Comparison of ENCODE assay signal across 20 cellular contexts in the genomic region with DNA sequence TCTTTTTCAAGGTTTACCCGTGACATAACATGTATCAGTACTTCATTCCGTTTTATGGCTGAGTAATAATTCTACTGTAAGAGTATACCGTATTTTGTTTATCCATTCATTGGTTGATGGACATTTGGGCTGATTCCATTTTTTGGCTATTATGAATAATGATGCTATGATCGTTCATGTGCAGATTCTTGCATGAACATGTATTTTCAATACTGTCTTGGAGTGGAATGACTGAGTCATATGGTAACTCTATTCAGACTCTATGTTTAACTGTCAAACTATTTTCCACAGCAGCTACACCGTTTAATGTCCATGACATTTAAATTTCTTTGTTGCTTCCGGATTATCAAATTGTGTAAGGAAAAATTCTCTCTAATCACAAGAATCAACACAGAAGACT. TPM values are rescaled to one million over a fixed set of nuclear protein-coding genes. Genes with fewer than 3 reads are reported as not detected.
DNase-seq lines count a peak whose midpoint lies in the region; ATAC-seq and TF ChIP-seq lines count a peak whose summit lies in the region.
"Had no signal": no experiment of that assay in that cellular context is flagged by ENCODE, and none has a peak within 500 bp of the region (broad histone marks: within the 10 kb centered on the region; RNA-seq: fewer than 3 reads in every experiment).

No MANE protein-coding gene starts in this region.

- H3F3A ChIP-seq in SK-N-SH (replicated peaks; ENCODE audit: insufficient read depth): peaks cover 10% of the 10 kb centered on the region

- DNase-seq in activated naive CD4-positive, alpha-beta T cell treated with Interleukin-2 at 50 U/mL for 16 hours: no peak
- DNase-seq in T-helper 17 cell (no peak), memory B cell (ENCODE audit: low spot score in 2 of 2) (no peak), SK-N-SH (no peak)
- DNase-seq in activated naive CD8-positive, alpha-beta T cell treated with anti-CD3 and anti-CD28 coated beads for 36 hours: no peak
- no peak for DNase-seq in activated CD8-positive, alpha-beta memory T cell treated with anti-CD3 and anti-CD28 coated beads, Interleukin-2, amount 50 U/mL, for 48 hours
- DNase-seq: DMS 273 treated with DMSO at 0.1 percent for 48 hours, HFFc6, MM.1S, NCI-H1105, NCI-H187, NCI-H2171, NCI-H446 treated with DMSO at 0.1 percent for 48 hours, NCI-H748 treated with DMSO at 0.1 percent for 48 hours, PC-9 had no signal

- POLR2A ChIA-PET in SK-N-SH (lab: Yijun Ruan, JAX): no interaction called here

- no peaks in the 10 kb centered on the region for H3K27me3 ChIP-seq in SK-N-SH (ENCODE audit: insufficient read depth)
- H3K27me3 ChIP-seq: BLaER1 had no signal

- H3K9ac ChIP-seq in SK-N-SH: no peak overlapping the region
- H3K9ac ChIP-seq: BLaER1 had no signal

- TF ChIP-seq EP300 in SK-N-SH (IDR thresholded peaks at IDR 0.05; ENCODE audit: borderline replicate concordance in 1 of 2, low read depth in 1 of 2, low read length in 1 of 2): no peak

- peak overlapping the region; percentile 76 for H3K27ac Mint-ChIP-seq in activated naive CD4-positive, alpha-beta T cell treated with anti-CD3 and anti-CD28 coated beads, Interleukin-2, amount 50 U/mL, for 24 hours
- H3K27ac Mint-ChIP-seq in T-helper 17 cell: peak overlapping the region; percentile 54
- peak overlapping the region; percentile 65 for H3K27ac Mint-ChIP-seq in activated naive CD8-positive, alpha-beta T cell treated with anti-CD3 and anti-CD28 coated beads for 36 hours
- peak overlapping the region; percentile 62 for H3K27ac Mint-ChIP-seq in memory B cell
- H3K27ac Mint-ChIP-seq: HFFc6 had no signal

- H3K36me3 Mint-ChIP-seq in activated naive CD4-positive, alpha-beta T cell treated with anti-CD3 and anti-CD28 coated beads, Interleukin-2, amount 50 U/mL, for 24 hours: peaks cover 10% of the 10 kb centered on the region
- H3K36me3 Mint-ChIP-seq in T-helper 17 cell (ENCODE audit: low read depth): peaks cover 4% of the 10 kb centered on the region
- peaks cover 18% of the 10 kb centered on the region for H3K36me3 Mint-ChIP-seq in activated naive CD8-positive, alpha-beta T cell treated with anti-CD3 and anti-CD28 coated beads for 36 hours
- peaks cover 20% of the 10 kb centered on the region for H3K36me3 Mint-ChIP-seq in memory B cell

- no peak overlapping the region for H3K4me2 ChIP-seq in SK-N-SH
- H3K4me2 ChIP-seq: BLaER1, PC-9 had no signal

- no peaks in the 10 kb centered on the region for H3K9me3 Mint-ChIP-seq in activated naive CD4-positive, alpha-beta T cell treated with anti-CD3 and anti-CD28 coated beads, Interleukin-2, amount 50 U/mL, for 24 hours
- no peaks in the 10 kb centered on the region for H3K9me3 Mint-ChIP-seq in activated naive CD8-positive, alpha-beta T cell treated with anti-CD3 and anti-CD28 coated beads for 36 hours
- no peaks in the 10 kb centered on the region for H3K9me3 Mint-ChIP-seq in memory B cell
- H3K9me3 Mint-ChIP-seq: HFFc6 had no signal

- no peak overlapping the region for H3K4me3 ChIP-seq in SK-N-SH (ENCODE audit: low read depth in 2 of 2, low read length in 1 of 2)
- H3K4me3 ChIP-seq: BLaER1, PC-9 had no signal

- H2AFZ ChIP-seq in SK-N-SH (ENCODE audit: low read depth): no peak overlapping the region
- H2AFZ ChIP-seq: PC-9 had no signal

- WGBS in SK-N-SH (ENCODE audit: low lambda C conversion rate): 90% methylated on average over 6 of the region's 6 CpGs

- no peak for TF ChIP-seq CTCF in SK-N-SH (IDR thresholded peaks at IDR 0.05)

- CTCF ChIA-PET in SK-N-SH (lab: Yijun Ruan, JAX): no interaction called here

- no peak for TF ChIP-seq RAD21 in SK-N-SH (IDR thresholded peaks at IDR 0.05; ENCODE audit: low read length)

- no peak for ATAC-seq in T-helper 17 cell
- ATAC-seq in memory B cell (ENCODE audit: low read depth): no peak
- ATAC-seq in HG02798 (IDR thresholded peaks at IDR 0.05; ENCODE audit: poor library complexity, unreplicated experiment): no peak
- ATAC-seq: Right ventricle myocardium inferior had no signal

- no peaks in the 10 kb centered on the region for H3K9me3 ChIP-seq in T-helper 17 cell (ENCODE audit: control insufficient read depth, low read length, poor library complexity, severe bottlenecking)
- H3K9me3 ChIP-seq in SK-N-SH: no peaks in the 10 kb centered on the region
- H3K9me3 ChIP-seq: BLaER1 had no signal

- peaks cover 51% of the 10 kb centered on the region for H3K79me2 ChIP-seq in SK-N-SH (ENCODE audit: insufficient read depth)

- H3K9me2 ChIP-seq in SK-N-SH: no peaks in the 10 kb centered on the region

- H3K4me1 Mint-ChIP-seq in activated naive CD4-positive, alpha-beta T cell treated with anti-CD3 and anti-CD28 coated beads, Interleukin-2, amount 50 U/mL, for 24 hours: peaks cover 8% of the 10 kb centered on the region
- H3K4me1 Mint-ChIP-seq in T-helper 17 cell (peaks cover 6% of the 10 kb centered on the region), memory B cell (no peaks in the 10 kb centered on the region)
- H3K4me1 Mint-ChIP-seq in activated naive CD8-positive, alpha-beta T cell treated with anti-CD3 and anti-CD28 coated beads for 36 hours: peaks cover 6% of the 10 kb centered on the region

- no peaks in the 10 kb centered on the region for H3K4me1 ChIP-seq in SK-N-SH (ENCODE audit: control insufficient read depth in 1 of 2, insufficient read depth in 2 of 2, low read depth in 1 of 2, low read length in 1 of 2)
- H3K4me1 ChIP-seq: BLaER1 had no signal

- H3K27ac ChIP-seq in SK-N-SH (ENCODE audit: low read depth in 2 of 2, low read length in 1 of 2): no peak overlapping the region
- H3K27ac ChIP-seq: BLaER1, PC-9 had no signal

- H3K27me3 Mint-ChIP-seq in activated naive CD4-positive, alpha-beta T cell treated with anti-CD3 and anti-CD28 coated beads, Interleukin-2, amount 50 U/mL, for 24 hours: no peaks in the 10 kb centered on the region
- no peaks in the 10 kb centered on the region for H3K27me3 Mint-ChIP-seq in T-helper 17 cell
- no peaks in the 10 kb centered on the region for H3K27me3 Mint-ChIP-seq in activated naive CD8-positive, alpha-beta T cell treated with anti-CD3 and anti-CD28 coated beads for 36 hours
- H3K27me3 Mint-ChIP-seq in memory B cell: no peaks in the 10 kb centered on the region

- H3K4me3 Mint-ChIP-seq in activated naive CD4-positive, alpha-beta T cell treated with anti-CD3 and anti-CD28 coated beads, Interleukin-2, amount 50 U/mL, for 24 hours: no peak overlapping the region
- H3K4me3 Mint-ChIP-seq in T-helper 17 cell (no peak overlapping the region), memory B cell (no peak overlapping the region)
- H3K4me3 Mint-ChIP-seq in activated naive CD8-positive, alpha-beta T cell treated with anti-CD3 and anti-CD28 coated beads for 36 hours: no peak overlapping the region
- H3K4me3 Mint-ChIP-seq: HFFc6 had no signal

- H3K36me3 ChIP-seq in SK-N-SH (replicated peaks in 1 of 2; ENCODE audit: control insufficient read depth in 1 of 2, insufficient read depth in 2 of 2, low read length in 1 of 2): peaks cover 41 to 56% of the 10 kb centered on the region in 2 experiments

- H4K20me1 ChIP-seq in SK-N-SH (ENCODE audit: insufficient read depth): no peaks in the 10 kb centered on the region

TF ChIP-seq in SK-N-SH, 30 proteins besides CTCF, POLR2A, EP300 and RAD21:
- TF ChIP-seq RCOR1 (IDR thresholded peaks at IDR 0.05; ENCODE audit: low read length): no peak
- no peak for TF ChIP-seq USF2 (IDR thresholded peaks at IDR 0.05; ENCODE audit: borderline replicate concordance, low read depth, low read length)
- no peak for TF ChIP-seq MAX (IDR thresholded peaks at IDR 0.05; ENCODE audit: low read depth)
- TF ChIP-seq TCF12 (IDR thresholded peaks at IDR 0.05): no peak
- TF ChIP-seq NFIC (IDR thresholded peaks at IDR 0.05; ENCODE audit: borderline replicate concordance): no peak
- no peak for TF ChIP-seq NRF1 (IDR thresholded peaks at IDR 0.05; ENCODE audit: low read depth, low read length)
- no peak for TF ChIP-seq TEAD4 (IDR thresholded peaks at IDR 0.05; ENCODE audit: borderline replicate concordance, insufficient read depth)

RNA-seq across cellular contexts. Expression of gene BFAR, which starts 17.9 kb away (rescaled TPM):
- 10 to 100 TPM; 41.6 to 42.5 TPM for total RNA-seq in T-helper 17 cell
- 10 to 100 TPM; 72.1 to 75.7 TPM for total RNA-seq in activated naive CD8-positive, alpha-beta T cell treated with anti-CD3 and anti-CD28 coated beads for 36 hours
- 48.3 and 67.5 TPM in 2 replicates for polyA plus RNA-seq in SK-N-SH (2012; rRNA removed)
- 66.9 and 70.9 TPM in 2 replicates for polyA plus RNA-seq in SK-N-SH (2012; cell fraction: cytosol; rRNA removed)
- polyA plus RNA-seq in SK-N-SH (2012; cell fraction: nucleus; rRNA removed): 22.5 and 37.6 TPM in 2 replicates

RNA-seq across cellular contexts. Expression of gene PARN, which starts 20.6 kb away (rescaled TPM):
- 10 to 100 TPM; 29.0 to 31.6 TPM for total RNA-seq in T-helper 17 cell
- 10 to 100 TPM; 50.8 to 50.9 TPM for total RNA-seq in activated naive CD8-positive, alpha-beta T cell treated with anti-CD3 and anti-CD28 coated beads for 36 hours
- polyA plus RNA-seq in SK-N-SH (2012; rRNA removed): 20.5 and 24.6 TPM in 2 replicates
- 26.8 and 31.7 TPM in 2 replicates for polyA plus RNA-seq in SK-N-SH (2012; cell fraction: cytosol; rRNA removed)
- polyA plus RNA-seq in SK-N-SH (2012; cell fraction: nucleus; rRNA removed): 29.1 and 33.5 TPM in 2 replicates

RNA-seq across cellular contexts. Expression of gene PLA2G10, which starts 43.5 kb away (rescaled TPM):
- total RNA-seq in T-helper 17 cell: not detected
- total RNA-seq in activated naive CD8-positive, alpha-beta T cell treated with anti-CD3 and anti-CD28 coated beads for 36 hours: not detected
- not detected in 2 replicates for polyA plus RNA-seq in SK-N-SH (2012; rRNA removed)
- not detected in 2 replicates for polyA plus RNA-seq in SK-N-SH (2012; cell fraction: cytosol; rRNA removed)
- polyA plus RNA-seq in SK-N-SH (2012; cell fraction: nucleus; rRNA removed): 0.05 and 0.15 TPM in 2 replicates
- total RNA-seq: Daoy, HFFc6, Right ventricle myocardium inferior had no signal

RNA-seq across cellular contexts. Expression of gene NPIPA3, which starts 52.6 kb away (rescaled TPM):
- 1 to 10 TPM in 1 of 2 donors, not detected in 1; 1.5 TPM for total RNA-seq in T-helper 17 cell
- total RNA-seq in activated naive CD8-positive, alpha-beta T cell treated with anti-CD3 and anti-CD28 coated beads for 36 hours: 1 to 10 TPM in 1 of 2 experiments, not detected in 1; 1.2 TPM
- polyA plus RNA-seq in SK-N-SH (2012; rRNA removed): 0.26 and 0.92 TPM in 2 replicates
- 0.05 and 0.27 TPM in 2 replicates for polyA plus RNA-seq in SK-N-SH (2012; cell fraction: cytosol; rRNA removed)
- polyA plus RNA-seq in SK-N-SH (2012; cell fraction: nucleus; rRNA removed): 1.3 and 1.6 TPM in 2 replicates
- total RNA-seq: Daoy, PC-9 had no signal
